In the genomic region with DNA sequence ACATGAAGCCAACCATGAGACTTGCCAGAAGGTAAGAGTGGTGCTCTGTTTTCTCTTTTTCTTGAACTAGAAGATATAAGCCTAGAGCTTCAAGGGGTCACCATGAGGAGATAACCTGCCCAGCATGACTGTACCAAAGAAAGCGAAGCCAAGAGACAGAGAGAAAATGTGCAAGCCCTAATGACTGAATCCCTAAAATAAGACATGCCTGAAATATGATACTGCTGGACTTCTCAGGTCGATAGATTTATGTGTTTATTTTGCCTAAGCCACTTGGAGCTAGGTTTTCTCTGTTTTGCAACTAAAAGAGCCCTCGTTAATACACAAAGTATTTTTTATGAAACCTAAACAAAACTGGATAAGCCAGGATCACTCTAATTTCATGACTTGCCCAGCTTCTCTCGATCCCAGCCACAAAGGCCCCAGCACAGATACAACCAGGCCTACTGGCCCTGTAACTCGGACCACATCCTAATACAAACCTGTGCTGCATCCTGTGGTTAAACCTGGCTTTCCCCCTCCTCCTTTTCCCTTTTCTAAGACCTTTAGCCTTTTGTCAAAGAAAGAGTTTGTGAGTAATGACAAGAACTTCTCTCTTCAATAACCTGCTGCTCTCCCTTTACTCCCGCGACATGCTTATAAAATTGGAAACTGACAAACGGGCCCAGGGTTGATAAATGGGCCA, we compare ENCODE assay signal across 15 cellular contexts.
A peak's percentile ranks its signal among the peaks of the same experiment; 100 is the strongest.
DNase-seq lines count a peak whose midpoint lies in the region; ATAC-seq and TF ChIP-seq lines count a peak whose summit lies in the region.
"Had no signal": no experiment of that assay in that cellular context is flagged by ENCODE, and none has a peak within 500 bp of the region (broad histone marks: within the 10 kb centered on the region; RNA-seq: fewer than 3 reads in every experiment).

No MANE protein-coding gene starts in this region.

- peak overlapping the region; percentile 57 for H3K27ac Mint-ChIP-seq in chondrocyte (ENCODE audit: unreplicated experiment)
- H3K27ac Mint-ChIP-seq in nephron = peak overlapping the region; percentile 67 to 96 (median 86)
- no peak overlapping the region for H3K27ac Mint-ChIP-seq in natural killer cell
- H3K27ac Mint-ChIP-seq: activated T-cell treated with anti-CD3 and anti-CD28 coated beads, Interleukin-2, amount 50 U/mL, for 72 hours; GM23338; neural progenitor cell; T-helper 17 cell had no signal

- H3K36me3 Mint-ChIP-seq in chondrocyte (ENCODE audit: low read depth) = peaks cover 30% of the 10 kb centered on the region
- H3K36me3 Mint-ChIP-seq in nephron (ENCODE audit: low read depth) = peaks cover 65% of the 10 kb centered on the region
- H3K36me3 Mint-ChIP-seq in natural killer cell = peaks cover 17% of the 10 kb centered on the region

- H3K4me1 Mint-ChIP-seq in chondrocyte (ENCODE audit: low read depth) (peaks cover 22% of the 10 kb centered on the region), nephron (peaks cover 19% of the 10 kb centered on the region), natural killer cell (no peaks in the 10 kb centered on the region)
- H3K4me1 Mint-ChIP-seq: GM23338, neural progenitor cell, T-helper 17 cell had no signal

- H3K4me3 Mint-ChIP-seq in chondrocyte (ENCODE audit: unreplicated experiment) = no peak overlapping the region
- no peak overlapping the region for H3K4me3 Mint-ChIP-seq in nephron
- no peak overlapping the region for H3K4me3 Mint-ChIP-seq in natural killer cell
- H3K4me3 Mint-ChIP-seq: activated T-cell treated with anti-CD3 and anti-CD28 coated beads, Interleukin-2, amount 50 U/mL, for 72 hours; GM23338; neural progenitor cell; T-helper 17 cell had no signal

- TF ChIP-seq CTCF in chondrocyte (IDR thresholded peaks at IDR 0.05) = no peak
- no peak for TF ChIP-seq CTCF in nephron (IDR thresholded peaks at IDR 0.05; ENCODE audit: unreplicated experiment in 3 of 3)
- no peak for TF ChIP-seq CTCF in natural killer cell (IDR thresholded peaks at IDR 0.05)

- H3K27me3 Mint-ChIP-seq in chondrocyte (ENCODE audit: low read depth) (no peaks in the 10 kb centered on the region), nephron (ENCODE audit: low read depth) (no peaks in the 10 kb centered on the region), natural killer cell (ENCODE audit: low read depth in 2 of 2) (no peaks in the 10 kb centered on the region)
- H3K27me3 Mint-ChIP-seq: T-helper 17 cell had no signal

- DNase-seq in A172 (ENCODE audit: low spot score) (peak; percentile 22), HCEC 1CT (peak; percentile 58), chondrocyte (ENCODE audit: low spot score) (no peak), natural killer cell (no peak), GM19238 (ENCODE audit: insufficient read length, low spot score) (no peak), NAMALWA (ENCODE audit: low spot score) (no peak)
- DNase-seq: activated CD4-positive, alpha-beta T cell treated with anti-CD3 and anti-CD28 coated beads for 4 hours; activated T-cell treated with anti-CD3 and anti-CD28 coated beads, Interleukin-2, amount 50 U/mL, for 72 hours; effector CD8-positive, alpha-beta T cell; kidney glomerular epithelial cell; T-helper 17 cell had no signal

- no peak for ATAC-seq in HG03354 (IDR thresholded peaks at IDR 0.05; ENCODE audit: poor library complexity, severe bottlenecking, unreplicated experiment)
- ATAC-seq in natural killer cell = no peak
- ATAC-seq: activated T-cell treated with anti-CD3 and anti-CD28 coated beads, Interleukin-2, amount 50 U/mL, for 72 hours; GM23338; T-helper 17 cell had no signal

- intact Hi-C loops in natural killer cell (cut with micrococcal nuclease) = no loop called here

- H3K9me3 Mint-ChIP-seq in chondrocyte (ENCODE audit: low read depth) (peaks cover 27% of the 10 kb centered on the region), nephron (peaks cover 21% of the 10 kb centered on the region), natural killer cell (peaks cover 10 to 12% of the 10 kb centered on the region in 2 donors)

Comparison
In these comparisons a context has a peak if more than half of its experiments do, and no peak if none do; other contexts are left out.
1. DNase-seq: peak in A172 (single experiment) and HCEC 1CT (single experiment); none in chondrocyte (single experiment), natural killer cell (single experiment), GM19238 (single experiment) and NAMALWA (single experiment).
2. H3K27ac Mint-ChIP-seq: peak in chondrocyte (single experiment) and nephron (3 of 3); none in natural killer cell (0 of 2).